In the genomic region with DNA sequence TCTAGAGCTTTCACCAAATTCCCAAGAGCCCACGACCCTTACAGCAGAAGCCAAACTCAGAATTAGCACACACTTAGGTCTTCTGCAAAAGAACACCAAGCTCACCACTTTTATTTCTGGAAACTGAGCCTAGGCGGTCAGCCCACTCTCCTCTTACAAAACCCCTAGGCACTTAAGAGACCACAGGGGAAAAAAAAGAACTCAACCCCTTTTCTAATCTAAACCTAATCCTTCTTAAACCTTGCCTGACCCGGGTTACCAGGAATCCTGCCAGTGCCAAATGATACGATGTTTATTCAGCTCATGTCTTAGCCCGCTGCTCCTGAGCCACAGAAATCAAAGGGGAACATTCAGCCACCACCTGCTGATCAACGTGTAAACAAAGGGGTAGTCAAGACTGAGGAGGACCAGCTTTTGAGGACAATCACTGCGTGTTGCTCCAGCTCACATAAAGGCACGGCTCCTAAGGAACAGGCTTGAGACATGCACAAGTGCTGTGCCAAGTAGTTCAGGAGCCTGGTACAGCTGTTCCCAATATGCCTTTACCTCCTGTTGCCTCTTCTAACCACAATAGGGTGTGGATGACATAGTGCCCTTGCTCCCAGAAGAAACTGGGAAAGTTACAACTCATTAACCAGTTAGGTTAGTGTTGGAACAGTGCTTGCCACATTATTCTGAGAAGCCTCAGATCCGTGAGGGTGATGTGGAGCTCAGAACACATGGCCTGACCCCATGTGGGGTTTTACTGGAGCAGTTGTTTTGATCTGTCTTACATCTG, we compare ENCODE assay signal across 8 cellular contexts. TPM values are rescaled to one million over a fixed set of nuclear protein-coding genes. Genes with fewer than 3 reads are reported as not detected.
A peak's percentile ranks its signal among the peaks of the same experiment; 100 is the strongest.
DNase-seq lines count a peak whose midpoint lies in the region; ATAC-seq lines count a peak whose summit lies in the region.

No MANE protein-coding gene starts in this region.

- no peak for ATAC-seq in GM19452 (IDR thresholded peaks at IDR 0.05; ENCODE audit: unreplicated experiment)

- DNase-seq in COR-L47 (lab: John Stamatoyannopoulos, UW) = peak; percentile 34
- peak; percentile 71 for DNase-seq in NCI-H2029 treated with DMSO at 0.1 percent for 48 hours (lab: John Stamatoyannopoulos, UW)
- peak; percentile 59 for DNase-seq in dedifferentiated amniotic fluid mesenchymal stem cell (ENCODE audit: extremely low spot score)
- peak; percentile 86 for DNase-seq in mucosa of gallbladder (ENCODE audit: low spot score)
- DNase-seq in NOMO-1 treated with DMSO at 0.1 percent for 48 hours (lab: John Stamatoyannopoulos, UW; ENCODE audit: unreplicated experiment) = no peak
- no peak for DNase-seq in activated gamma-delta T cell treated with Interleukin-2 at 50 U/mL for 16 hours
- DNase-seq in RKO (ENCODE audit: low spot score) = no peak

RNA-seq across cellular contexts. Expression of a gene that starts 49.3 kb away (rescaled TPM):
- 189 TPM for total RNA-seq in mucosa of gallbladder

Comparison
In these comparisons a context has a peak if more than half of its experiments do, and no peak if none do; other contexts are left out.
1. DNase-seq: peak in COR-L47 (single experiment), NCI-H2029 treated with DMSO at 0.1 percent for 48 hours (single experiment), dedifferentiated amniotic fluid mesenchymal stem cell (single experiment) and mucosa of gallbladder (single experiment); none in NOMO-1 treated with DMSO at 0.1 percent for 48 hours (single experiment), activated gamma-delta T cell treated with Interleukin-2 at 50 U/mL for 16 hours (single experiment) and RKO (single experiment).